ENCODE assay signal across 13 cellular contexts in genomic region chr15:40938530-40938870, GRCh38. TPM values are rescaled to one million over a fixed set of nuclear protein-coding genes. Genes with fewer than 3 reads are reported as not detected.
"Had no signal": no experiment of that assay in that cellular context is flagged by ENCODE, and none has a peak within 500 bp of the region (broad histone marks: within the 10 kb centered on the region; RNA-seq: fewer than 3 reads in every experiment).

No MANE protein-coding gene starts in this region.

- H3K9me3 ChIP-seq: adrenal gland, esophagus muscularis mucosa, transverse colon had no signal

- H3K36me3 Mint-ChIP-seq: activated naive CD4-positive, alpha-beta T cell treated with anti-CD3 and anti-CD28 coated beads, Interleukin-2, amount 50 U/mL, for 24 hours; stimulated activated naive B cell treated with anti-CD40 and anti-IgM and Interleukin-4, amounts not matched to agents 10 μg/mL and 1 μg/mL and 100 μg/mL, for 72 hours had no signal

- H3K9me3 Mint-ChIP-seq: activated CD8-positive, alpha-beta T cell treated with anti-CD3 and anti-CD28 coated beads for 36 hours; activated naive CD4-positive, alpha-beta T cell treated with anti-CD3 and anti-CD28 coated beads, Interleukin-2, amount 50 U/mL, for 24 hours; neural crest cell; stimulated activated naive B cell treated with anti-CD40 and anti-IgM and Interleukin-4, amounts not matched to agents 10 μg/mL and 1 μg/mL and 100 μg/mL, for 72 hours had no signal

- DNase-seq: activated CD8-positive, alpha-beta T cell treated with anti-CD3 and anti-CD28 coated beads for 36 hours; activated effector memory CD4-positive, alpha-beta T cell treated with anti-CD3 and anti-CD28 coated beads, Interleukin-2, amount 50 U/mL, for 16 hours; activated T-cell treated with anti-CD3 and anti-CD28 coated beads, Interleukin-2, amount 50 U/mL, for 48 hours; adrenal gland; midbrain; stimulated activated CD4-positive, alpha-beta T cell treated with anti-CD3 and anti-CD28 coated beads, Interleukin-2, amount 100 ng/mL, for 48 hours; stimulated activated naive B cell treated with anti-CD40 and anti-IgM and Interleukin-4, amounts not matched to agents 10 μg/mL and 1 μg/mL and 100 μg/mL, for 72 hours had no signal

- H3K4me3 ChIP-seq: adrenal gland, esophagus muscularis mucosa, transverse colon had no signal

- H3K27me3 ChIP-seq: adrenal gland, transverse colon had no signal

- H3K27ac ChIP-seq: adrenal gland had no signal

- H3K4me3 Mint-ChIP-seq: activated CD4-positive, alpha-beta T cell treated with anti-CD3 and anti-CD28 coated beads for 36 hours; activated CD8-positive, alpha-beta T cell treated with anti-CD3 and anti-CD28 coated beads for 36 hours; activated naive CD4-positive, alpha-beta T cell treated with anti-CD3 and anti-CD28 coated beads, Interleukin-2, amount 50 U/mL, for 24 hours; neural crest cell; stimulated activated naive B cell treated with anti-CD40 and anti-IgM and Interleukin-4, amounts not matched to agents 10 μg/mL and 1 μg/mL and 100 μg/mL, for 72 hours had no signal

- H3K27me3 Mint-ChIP-seq: activated CD8-positive, alpha-beta T cell treated with anti-CD3 and anti-CD28 coated beads for 36 hours had no signal

- H3K36me3 ChIP-seq: adrenal gland, transverse colon had no signal

- ATAC-seq: activated CD8-positive, alpha-beta T cell treated with anti-CD3 and anti-CD28 coated beads for 36 hours; stimulated activated naive B cell treated with anti-CD40 and anti-IgM and Interleukin-4, amounts not matched to agents 10 μg/mL and 1 μg/mL and 100 μg/mL, for 72 hours had no signal

- H3K27ac Mint-ChIP-seq: activated CD4-positive, alpha-beta T cell treated with anti-CD3 and anti-CD28 coated beads for 36 hours; activated CD8-positive, alpha-beta T cell treated with anti-CD3 and anti-CD28 coated beads for 36 hours; stimulated activated naive B cell treated with anti-CD40 and anti-IgM and Interleukin-4, amounts not matched to agents 10 μg/mL and 1 μg/mL and 100 μg/mL, for 72 hours had no signal

RNA-seq across cellular contexts. Expression of gene DLL4, which starts 9.4 kb away (rescaled TPM):
- total RNA-seq: activated CD8-positive, alpha-beta T cell treated with anti-CD3 and anti-CD28 coated beads for 36 hours; T-helper 1 cell treated with Interleukin-12 subunit alpha and Interleukin-12 subunit beta and Interleukin-4 antibody, amounts not matched to agents 30 ng/mL and 1 ng/mL, for 36 hours had no signal
